8 cellular contexts compared by ENCODE assay signal in the genomic region with DNA sequence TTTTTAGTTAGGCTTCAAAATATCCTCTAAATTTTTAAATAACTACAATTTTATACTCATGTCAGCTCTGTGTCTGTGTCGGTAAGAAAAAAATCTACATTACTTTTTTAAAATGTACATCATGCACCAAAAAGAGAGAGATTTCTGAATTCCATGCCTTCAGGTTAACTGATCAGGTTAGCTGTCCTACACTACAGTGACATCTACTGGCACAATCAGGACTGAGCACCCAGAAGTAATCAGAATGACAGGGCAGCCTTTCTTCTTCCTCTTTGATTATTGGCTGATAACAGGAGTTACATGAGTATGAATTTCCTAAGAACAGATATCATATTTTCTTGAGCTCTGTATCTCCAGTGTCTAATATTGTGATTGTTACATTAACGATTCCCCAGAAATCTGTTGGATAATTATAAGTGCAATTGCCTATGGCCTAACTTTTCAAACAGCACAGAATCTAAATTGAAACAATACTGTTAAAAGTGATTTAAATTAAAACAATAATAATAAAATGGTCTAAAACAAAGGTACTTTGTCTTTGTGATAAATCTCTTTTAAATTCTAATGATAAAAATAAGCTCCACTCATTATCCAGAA. TPM values are rescaled to one million over a fixed set of nuclear protein-coding genes. Genes with fewer than 3 reads are reported as not detected.
DNase-seq lines count a peak whose midpoint lies in the region; ATAC-seq lines count a peak whose summit lies in the region.

No MANE protein-coding gene starts in this region.

- ATAC-seq in HG02981 (IDR thresholded peaks at IDR 0.05; ENCODE audit: unreplicated experiment), result peak; percentile 76

- DNase-seq in NCI-H510A treated with DMSO at 0.1 percent for 48 hours (lab: John Stamatoyannopoulos, UW) (peak; percentile 71), NCI-H510A (lab: John Stamatoyannopoulos, UW) (no peak), NCI-H2196 treated with DMSO at 0.1 percent for 48 hours (lab: John Stamatoyannopoulos, UW; ENCODE audit: unreplicated experiment) (peak; percentile 31), dedifferentiated amniotic fluid mesenchymal stem cell (ENCODE audit: extremely low spot score) (peak; percentile 65), lung microvascular endothelial cell (ENCODE audit: low read depth in 2 of 2) (peak; percentile 78 to 82)
- peak; percentile 24 for DNase-seq in activated CD4-positive, CD25-positive, alpha-beta regulatory T cell treated with anti-CD3 and anti-CD28 coated beads, Interleukin-2, amount 50 U/mL, for 16 hours (ENCODE audit: low read depth, low spot score)
- DNase-seq in stimulated activated CD8-positive, alpha-beta memory T cell treated with anti-CD3 and anti-CD28 coated beads, Interleukin-7, amount 100 ng/mL, for 4 hours (ENCODE audit: low read depth in 2 of 2), result peak; percentile 15 to 32

RNA-seq across cellular contexts. Expression of gene HYCC1, which starts 41.8 kb away (rescaled TPM):
- total RNA-seq in lung microvascular endothelial cell, result 26.8 and 27.7 TPM in 2 replicates

RNA-seq across cellular contexts. Expression of gene KLHL7, which starts 49.9 kb away (rescaled TPM):
- total RNA-seq in lung microvascular endothelial cell, result 13.3 and 17.4 TPM in 2 replicates
